19 cellular contexts compared by ENCODE assay signal in genomic region chr17:82814834-82815233, GRCh38. TPM values are rescaled to one million over a fixed set of nuclear protein-coding genes. Genes with fewer than 3 reads are reported as not detected.
DNase-seq lines count a peak whose midpoint lies in the region; ATAC-seq and TF ChIP-seq lines count a peak whose summit lies in the region.
"Had no signal": no experiment of that assay in that cellular context is flagged by ENCODE, and none has a peak within 500 bp of the region (broad histone marks: within the 10 kb centered on the region; RNA-seq: fewer than 3 reads in every experiment).

No MANE protein-coding gene starts in this region.

- H3K4me3 Mint-ChIP-seq in activated CD8-positive, alpha-beta T cell treated with anti-CD3 and anti-CD28 coated beads, Interleukin-2, amount 10 ng/mL, durations not matched to agents 7 days and 5 days, result no peak overlapping the region
- no peak overlapping the region for H3K4me3 Mint-ChIP-seq in activated CD8-positive, alpha-beta T cell treated with anti-CD3 and anti-CD28 coated beads for 36 hours
- H3K4me3 Mint-ChIP-seq in chondrocyte (ENCODE audit: unreplicated experiment) (no peak overlapping the region), HFFc6 (no peak overlapping the region)
- no peak overlapping the region for H3K4me3 Mint-ChIP-seq in stimulated activated effector memory CD8-positive, alpha-beta T cell treated with anti-CD3 and anti-CD28 coated beads, Interleukin-12 subunit alpha, Interleukin-12 subunit beta, amount 100 ng/mL, for 72 hours

- peak overlapping the region; percentile 60 for H3K27ac Mint-ChIP-seq in activated CD8-positive, alpha-beta T cell treated with anti-CD3 and anti-CD28 coated beads, Interleukin-2, amount 10 ng/mL, durations not matched to agents 7 days and 5 days
- no peak overlapping the region for H3K27ac Mint-ChIP-seq in activated CD8-positive, alpha-beta T cell treated with anti-CD3 and anti-CD28 coated beads for 36 hours
- H3K27ac Mint-ChIP-seq in chondrocyte (ENCODE audit: unreplicated experiment) (no peak overlapping the region), HFFc6 (no peak overlapping the region)
- peak overlapping the region; percentile 52 for H3K27ac Mint-ChIP-seq in stimulated activated effector memory CD8-positive, alpha-beta T cell treated with anti-CD3 and anti-CD28 coated beads, Interleukin-12 subunit alpha, Interleukin-12 subunit beta, amount 100 ng/mL, for 72 hours

- peaks cover 46% of the 10 kb centered on the region for H3K36me3 Mint-ChIP-seq in activated CD8-positive, alpha-beta T cell treated with anti-CD3 and anti-CD28 coated beads, Interleukin-2, amount 10 ng/mL, durations not matched to agents 7 days and 5 days (ENCODE audit: low read depth)
- peaks cover 47% of the 10 kb centered on the region for H3K36me3 Mint-ChIP-seq in activated CD8-positive, alpha-beta T cell treated with anti-CD3 and anti-CD28 coated beads for 36 hours (ENCODE audit: low read depth)
- H3K36me3 Mint-ChIP-seq in chondrocyte (ENCODE audit: low read depth) (peaks cover 30% of the 10 kb centered on the region), HFFc6 (ENCODE audit: low read depth) (peaks cover 37% of the 10 kb centered on the region)
- peaks cover 55% of the 10 kb centered on the region for H3K36me3 Mint-ChIP-seq in stimulated activated effector memory CD8-positive, alpha-beta T cell treated with anti-CD3 and anti-CD28 coated beads, Interleukin-12 subunit alpha, Interleukin-12 subunit beta, amount 100 ng/mL, for 72 hours

- POLR2A ChIA-PET in activated CD8-positive, alpha-beta T cell treated with anti-CD3 and anti-CD28 coated beads, Interleukin-2, amount 10 ng/mL, durations not matched to agents 7 days and 5 days (lab: Charles Lee), result no interaction called here
- POLR2A ChIA-PET in activated CD8-positive, alpha-beta T cell treated with anti-CD3 and anti-CD28 coated beads for 36 hours (lab: Charles Lee), result no interaction called here

- H3K9me3 Mint-ChIP-seq in activated CD8-positive, alpha-beta T cell treated with anti-CD3 and anti-CD28 coated beads, Interleukin-2, amount 10 ng/mL, durations not matched to agents 7 days and 5 days (ENCODE audit: insufficient read depth), result no peaks in the 10 kb centered on the region
- H3K9me3 Mint-ChIP-seq in activated CD8-positive, alpha-beta T cell treated with anti-CD3 and anti-CD28 coated beads for 36 hours, result no peaks in the 10 kb centered on the region
- H3K9me3 Mint-ChIP-seq in chondrocyte (ENCODE audit: low read depth), result no peaks in the 10 kb centered on the region
- H3K9me3 Mint-ChIP-seq in stimulated activated effector memory CD8-positive, alpha-beta T cell treated with anti-CD3 and anti-CD28 coated beads, Interleukin-12 subunit alpha, Interleukin-12 subunit beta, amount 100 ng/mL, for 72 hours, result no peaks in the 10 kb centered on the region
- no peaks in the 10 kb centered on the region for H3K9me3 Mint-ChIP-seq in HFFc6

- no peak for ATAC-seq in activated CD8-positive, alpha-beta T cell treated with anti-CD3 and anti-CD28 coated beads, Interleukin-2, amount 10 ng/mL, durations not matched to agents 7 days and 5 days
- ATAC-seq in activated CD8-positive, alpha-beta T cell treated with anti-CD3 and anti-CD28 coated beads for 36 hours, result no peak
- ATAC-seq in stimulated activated effector memory CD8-positive, alpha-beta T cell treated with anti-CD3 and anti-CD28 coated beads, Interleukin-12 subunit alpha, Interleukin-12 subunit beta, amount 100 ng/mL, for 72 hours, result no peak
- ATAC-seq in HG03521 (IDR thresholded peaks at IDR 0.05; ENCODE audit: unreplicated experiment), result no peak
- no peak for ATAC-seq in HG02870 (IDR thresholded peaks at IDR 0.05; ENCODE audit: unreplicated experiment)
- ATAC-seq: GM12878, HepG2, PC-3 had no signal

- H3K36me3 ChIP-seq in H7 (replicated peaks; ENCODE audit: control insufficient read depth, insufficient read depth, low read length), result peaks cover 42% of the 10 kb centered on the region

- H3K4me3 ChIP-seq in H7 (ENCODE audit: insufficient read depth, low read depth, low read length), result no peak overlapping the region
- H3K4me3 ChIP-seq: GM12878 had no signal

- H3K4me1 Mint-ChIP-seq in activated CD8-positive, alpha-beta T cell treated with anti-CD3 and anti-CD28 coated beads, Interleukin-2, amount 10 ng/mL, durations not matched to agents 7 days and 5 days (ENCODE audit: low read depth), result peaks cover 19% of the 10 kb centered on the region
- peaks cover 9% of the 10 kb centered on the region for H3K4me1 Mint-ChIP-seq in activated CD8-positive, alpha-beta T cell treated with anti-CD3 and anti-CD28 coated beads for 36 hours (ENCODE audit: low read depth)
- peaks cover 13% of the 10 kb centered on the region for H3K4me1 Mint-ChIP-seq in chondrocyte (ENCODE audit: low read depth)
- H3K4me1 Mint-ChIP-seq in stimulated activated effector memory CD8-positive, alpha-beta T cell treated with anti-CD3 and anti-CD28 coated beads, Interleukin-12 subunit alpha, Interleukin-12 subunit beta, amount 100 ng/mL, for 72 hours, result peaks cover 13% of the 10 kb centered on the region
- peaks cover 6% of the 10 kb centered on the region for H3K4me1 Mint-ChIP-seq in HFFc6 (ENCODE audit: low read depth)

- H3K27me3 Mint-ChIP-seq in activated CD8-positive, alpha-beta T cell treated with anti-CD3 and anti-CD28 coated beads, Interleukin-2, amount 10 ng/mL, durations not matched to agents 7 days and 5 days (ENCODE audit: low read depth), result no peaks in the 10 kb centered on the region
- H3K27me3 Mint-ChIP-seq in activated CD8-positive, alpha-beta T cell treated with anti-CD3 and anti-CD28 coated beads for 36 hours, result no peaks in the 10 kb centered on the region
- H3K27me3 Mint-ChIP-seq in chondrocyte (ENCODE audit: low read depth) (no peaks in the 10 kb centered on the region), HFFc6 (ENCODE audit: insufficient read depth) (peaks cover 3% of the 10 kb centered on the region; the same call in 1 of the 2 replicates)

- intact Hi-C loops in activated CD8-positive, alpha-beta T cell treated with anti-CD3 and anti-CD28 coated beads for 36 hours (cut with micrococcal nuclease), result no loop called here

- DNase-seq in activated CD8-positive, alpha-beta T cell treated with anti-CD3 and anti-CD28 coated beads, Interleukin-2, amount 10 ng/mL, durations not matched to agents 7 days and 5 days, result no peak
- DNase-seq in activated CD8-positive, alpha-beta T cell treated with anti-CD3 and anti-CD28 coated beads for 36 hours, result no peak
- DNase-seq in H7 (peak; percentile 17), chondrocyte (ENCODE audit: low spot score) (peak; percentile 88), HFFc6 (no peak)
- DNase-seq in stimulated activated effector memory CD8-positive, alpha-beta T cell treated with anti-CD3 and anti-CD28 coated beads, Interleukin-12 subunit alpha, Interleukin-12 subunit beta, amount 100 ng/mL, for 72 hours (ENCODE audit: low spot score in 2 of 2), result no peak
- DNase-seq: C1 segment of cervical spinal cord, DND-41, NCI-H1048, NCI-H146, NCI-H510A treated with DMSO at 0.1 percent for 48 hours, NCI-H82, PC-3 had no signal

- CTCF ChIA-PET in activated CD8-positive, alpha-beta T cell treated with anti-CD3 and anti-CD28 coated beads, Interleukin-2, amount 10 ng/mL, durations not matched to agents 7 days and 5 days (lab: Charles Lee), result no interaction called here
- CTCF ChIA-PET in activated CD8-positive, alpha-beta T cell treated with anti-CD3 and anti-CD28 coated beads for 36 hours (lab: Charles Lee), result interaction anchor here (0.7 kb wide), 1 partner anchor 112 kb away, joined by 3 read pairs; no protein-coding TSS in a partner anchor

- no peak for TF ChIP-seq CTCF in activated CD8-positive, alpha-beta T cell treated with anti-CD3 and anti-CD28 coated beads for 36 hours (IDR thresholded peaks at IDR 0.05)
- no peak for TF ChIP-seq CTCF in chondrocyte (IDR thresholded peaks at IDR 0.05)
- TF ChIP-seq CTCF in HFFc6 (IDR thresholded peaks at IDR 0.05), result no peak

- H3K27me3 ChIP-seq in H7 (ENCODE audit: control insufficient read depth, insufficient read depth, low read length), result no peaks in the 10 kb centered on the region

RNA-seq across cellular contexts. Expression of gene ZNF750, which starts 25.0 kb away (rescaled TPM):
- not detected for total RNA-seq in activated CD8-positive, alpha-beta T cell treated with anti-CD3 and anti-CD28 coated beads, Interleukin-2, amount 10 ng/mL, durations not matched to agents 7 days and 5 days
- not detected for total RNA-seq in activated CD8-positive, alpha-beta T cell treated with anti-CD3 and anti-CD28 coated beads for 36 hours
- total RNA-seq in H7 (2014; rRNA removed; shearing (Covaris generic)), result not detected in 2 replicates
- not detected in 3 replicates for total RNA-seq in chondrocyte
- total RNA-seq in HFFc6 (2021; fragmentation: NEBNext Ultra II Directional; extraction: Animal tissue kit (Norgen Biotek cat#: 25700)), result not detected
- total RNA-seq: A172, GM12878, HepG2, M059J, PC-3 had no signal

Comparison
In these comparisons a context has a peak if more than half of its experiments do, and no peak if none do; other contexts are left out.
1. H3K27ac Mint-ChIP-seq: peak in activated CD8-positive, alpha-beta T cell treated with anti-CD3 and anti-CD28 coated beads, Interleukin-2, amount 10 ng/mL, durations not matched to agents 7 days and 5 days (single experiment) and stimulated activated effector memory CD8-positive, alpha-beta T cell treated with anti-CD3 and anti-CD28 coated beads, Interleukin-12 subunit alpha, Interleukin-12 subunit beta, amount 100 ng/mL, for 72 hours (single experiment); none in activated CD8-positive, alpha-beta T cell treated with anti-CD3 and anti-CD28 coated beads for 36 hours (single experiment), chondrocyte (single experiment) and HFFc6 (single experiment).
2. DNase-seq: peak in H7 (single experiment) and chondrocyte (single experiment); none in activated CD8-positive, alpha-beta T cell treated with anti-CD3 and anti-CD28 coated beads, Interleukin-2, amount 10 ng/mL, durations not matched to agents 7 days and 5 days (single experiment), activated CD8-positive, alpha-beta T cell treated with anti-CD3 and anti-CD28 coated beads for 36 hours (single experiment), stimulated activated effector memory CD8-positive, alpha-beta T cell treated with anti-CD3 and anti-CD28 coated beads, Interleukin-12 subunit alpha, Interleukin-12 subunit beta, amount 100 ng/mL, for 72 hours (0 of 2) and HFFc6 (single experiment).